ENCODE assay signal across 11 cellular contexts in the genomic region with DNA sequence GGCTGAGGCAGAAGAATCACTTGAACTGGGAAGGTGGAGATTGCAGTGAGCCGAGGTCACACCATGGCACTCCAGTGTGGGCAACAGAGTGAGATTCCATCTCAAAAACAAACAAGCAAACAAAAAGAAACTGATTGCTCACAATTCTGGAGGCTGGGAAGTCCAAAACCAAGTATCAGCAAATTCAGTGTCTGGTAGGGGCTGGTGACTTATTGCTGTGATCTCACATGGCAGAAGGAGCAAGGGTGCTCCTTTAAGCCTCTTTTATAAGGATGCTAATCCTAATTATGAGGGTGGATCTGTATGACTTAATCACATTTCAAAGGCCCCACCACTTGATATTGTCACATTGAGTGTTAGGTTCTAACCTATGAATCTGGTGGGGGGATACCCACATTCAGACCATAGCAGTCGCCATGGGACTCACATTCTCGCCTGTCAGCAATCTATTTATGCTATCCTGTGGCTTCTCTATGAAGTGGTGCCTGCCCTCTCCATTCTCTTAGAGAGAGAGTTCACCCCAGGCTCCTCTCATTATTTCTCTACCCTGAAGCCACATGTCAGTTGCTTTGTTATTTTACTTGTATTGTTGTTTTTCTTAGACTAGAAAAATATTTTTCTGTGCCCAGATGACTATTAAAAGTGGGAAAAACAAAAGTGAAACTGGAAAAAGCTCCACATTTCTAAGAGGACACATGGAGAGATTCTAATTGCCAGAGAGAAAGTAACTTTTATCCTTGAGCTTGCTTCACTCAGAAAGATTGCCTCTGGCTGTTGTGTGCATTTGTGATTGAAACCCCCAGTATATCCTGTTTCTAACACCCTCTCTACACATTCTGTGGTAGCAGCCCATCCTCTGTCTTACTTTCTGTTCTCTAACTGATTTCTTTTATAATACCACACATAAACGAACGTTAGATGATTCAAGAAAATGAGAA. TPM values are rescaled to one million over a fixed set of nuclear protein-coding genes. Genes with fewer than 3 reads are reported as not detected.
DNase-seq lines count a peak whose midpoint lies in the region; ATAC-seq and TF ChIP-seq lines count a peak whose summit lies in the region.
"Had no signal": no experiment of that assay in that cellular context is flagged by ENCODE, and none has a peak within 500 bp of the region (broad histone marks: within the 10 kb centered on the region; RNA-seq: fewer than 3 reads in every experiment).

No MANE protein-coding gene starts in this region.

- peaks cover 36% of the 10 kb centered on the region for H3K4me1 ChIP-seq in neuron (ENCODE audit: insufficient read depth, low read length)

- intact Hi-C loops in CD14-positive monocyte (cut with micrococcal nuclease) = no loop called here
- intact Hi-C loops in left colon (cut with DNase I, micrococcal nuclease) = no loop called here

- DNase-seq in CD14-positive monocyte (ENCODE audit: low spot score) (no peak), LNCaP clone FGC (ENCODE audit: low read depth) (no peak), coronary artery (ENCODE audit: low spot score) (no peak), left colon (no peak), medulla oblongata (ENCODE audit: extremely low spot score) (no peak), NCI-H1417 treated with DMSO at 0.1 percent for 48 hours (lab: John Stamatoyannopoulos, UW) (no peak)
- DNase-seq: activated CD8-positive, alpha-beta T cell treated with anti-CD3 and anti-CD28 coated beads for 36 hours; activated naive CD8-positive, alpha-beta T cell treated with anti-CD3 and anti-CD28 coated beads, Interleukin-2, amount 50 U/mL, for 24 hours; NCI-H446 had no signal

- H3K9me3 ChIP-seq in neuron (ENCODE audit: low read length) = no peaks in the 10 kb centered on the region

- H3K36me3 Mint-ChIP-seq in CD14-positive monocyte = peaks cover 0 to 2% of the 10 kb centered on the region in 2 donors

- H3K4me3 ChIP-seq in LNCaP clone FGC (ENCODE audit: low read depth, low read length) (0 out of 2 replicates have a peak overlapping the region, but pooled peaks have one; percentile 21), coronary artery (peak overlapping the region; percentile 31), neuron (ENCODE audit: low read length) (peak overlapping the region; percentile 26)

- no peaks in the 10 kb centered on the region for H3K36me3 ChIP-seq in neuron (ENCODE audit: insufficient read depth, low read length)

- H2AFZ ChIP-seq in neuron (ENCODE audit: low read depth, low read length) = peak overlapping the region; percentile 87

- peaks cover 15% of the 10 kb centered on the region for H3K4me1 Mint-ChIP-seq in CD14-positive monocyte

- TF ChIP-seq CTCF in CD14-positive monocyte (IDR thresholded peaks at IDR 0.05) (no peak), LNCaP clone FGC (IDR thresholded peaks at IDR 0.05; ENCODE audit: control insufficient read depth, extremely low read depth, insufficient read depth) (no peak), coronary artery (IDR thresholded peaks at IDR 0.05) (no peak)

- no peak overlapping the region for H3K27ac ChIP-seq in coronary artery

- peaks cover 11 to 23% (median 17%) of the 10 kb centered on the region in 7 donors for H3K9me3 Mint-ChIP-seq in CD14-positive monocyte

- peaks cover 0 to 7% (median 3%) of the 10 kb centered on the region in 3 donors for H3K27me3 Mint-ChIP-seq in CD14-positive monocyte (ENCODE audit: low read depth in 3 of 3)

- peak overlapping the region; percentile 27 to 43 for H3K4me3 Mint-ChIP-seq in CD14-positive monocyte
- H3K4me3 Mint-ChIP-seq: activated CD8-positive, alpha-beta T cell treated with anti-CD3 and anti-CD28 coated beads for 36 hours; activated naive CD8-positive, alpha-beta T cell treated with anti-CD3 and anti-CD28 coated beads, Interleukin-2, amount 50 U/mL, for 24 hours had no signal

- no peaks in the 10 kb centered on the region for H3K27me3 ChIP-seq in neuron (ENCODE audit: insufficient read depth, low read length)

- H3K27ac Mint-ChIP-seq in CD14-positive monocyte = peak overlapping the region in 3 of 7 donors; percentile 52 to 74 (median 63)
- H3K27ac Mint-ChIP-seq: activated CD8-positive, alpha-beta T cell treated with anti-CD3 and anti-CD28 coated beads for 36 hours; activated naive CD8-positive, alpha-beta T cell treated with anti-CD3 and anti-CD28 coated beads, Interleukin-2, amount 50 U/mL, for 24 hours had no signal

- no peak for ATAC-seq in left colon
- ATAC-seq in HG03460 (IDR thresholded peaks at IDR 0.05; ENCODE audit: unreplicated experiment) = no peak
- ATAC-seq: activated CD8-positive, alpha-beta T cell treated with anti-CD3 and anti-CD28 coated beads for 36 hours; activated naive CD8-positive, alpha-beta T cell treated with anti-CD3 and anti-CD28 coated beads, Interleukin-2, amount 50 U/mL, for 24 hours had no signal

RNA-seq across cellular contexts. Expression of gene PRLR, which starts 18.8 kb away (rescaled TPM):
- polyA plus RNA-seq in CD14-positive monocyte = under 1 TPM; 0.12 to 0.88 TPM
- 10 to 100 TPM; 28.6 to 41.9 TPM for total RNA-seq in left colon
- total RNA-seq: activated CD8-positive, alpha-beta T cell treated with anti-CD3 and anti-CD28 coated beads for 36 hours had no signal
